1 cellular context compared by ENCODE assay signal in the genomic region with DNA sequence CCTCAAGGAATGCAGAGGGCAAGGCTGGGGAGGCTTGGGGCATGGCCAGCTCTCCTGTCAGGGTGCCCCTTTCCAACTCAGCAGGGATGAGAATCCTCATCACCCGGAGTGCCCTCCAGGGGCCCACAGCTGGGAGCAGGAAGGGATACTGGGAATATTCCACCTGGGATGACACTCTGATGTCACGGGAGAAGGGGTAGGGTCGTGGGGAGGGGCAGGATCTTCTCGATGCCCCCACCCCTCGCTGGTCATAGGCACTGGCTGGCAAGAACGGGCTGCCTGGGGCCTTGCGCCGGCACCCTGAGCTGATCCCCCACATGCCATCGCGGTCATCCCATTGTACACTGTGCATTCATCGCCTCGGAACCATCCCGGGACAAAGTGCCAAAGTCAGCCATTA.
TF ChIP-seq lines count a peak whose summit lies in the region.

No MANE protein-coding gene starts in this region.

TF ChIP-seq in HCT116, 20 proteins besides CTCF, POLR2A, EP300 and RAD21:
- TF ChIP-seq, protein P1, sequence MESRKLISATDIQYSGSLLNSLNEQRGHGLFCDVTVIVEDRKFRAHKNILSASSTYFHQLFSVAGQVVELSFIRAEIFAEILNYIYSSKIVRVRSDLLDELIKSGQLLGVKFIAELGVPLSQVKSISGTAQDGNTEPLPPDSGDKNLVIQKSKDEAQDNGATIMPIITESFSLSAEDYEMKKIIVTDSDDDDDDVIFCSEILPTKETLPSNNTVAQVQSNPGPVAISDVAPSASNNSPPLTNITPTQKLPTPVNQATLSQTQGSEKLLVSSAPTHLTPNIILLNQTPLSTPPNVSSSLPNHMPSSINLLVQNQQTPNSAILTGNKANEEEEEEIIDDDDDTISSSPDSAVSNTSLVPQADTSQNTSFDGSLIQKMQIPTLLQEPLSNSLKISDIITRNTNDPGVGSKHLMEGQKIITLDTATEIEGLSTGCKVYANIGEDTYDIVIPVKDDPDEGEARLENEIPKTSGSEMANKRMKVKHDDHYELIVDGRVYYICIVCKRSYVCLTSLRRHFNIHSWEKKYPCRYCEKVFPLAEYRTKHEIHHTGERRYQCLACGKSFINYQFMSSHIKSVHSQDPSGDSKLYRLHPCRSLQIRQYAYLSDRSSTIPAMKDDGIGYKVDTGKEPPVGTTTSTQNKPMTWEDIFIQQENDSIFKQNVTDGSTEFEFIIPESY (IDR thresholded peaks at IDR 0.05; ENCODE audit: extremely low read depth, insufficient replicate concordance, low read length) = no peak
- TF ChIP-seq EGR1 (IDR thresholded peaks at IDR 0.05; ENCODE audit: low read depth) (no peak), TCF7L2 (IDR thresholded peaks at IDR 0.05; ENCODE audit: borderline replicate concordance, extremely low read depth, insufficient read depth, insufficient read length) (no peak), SRF (IDR thresholded peaks at IDR 0.05; ENCODE audit: low read depth) (no peak), YY1 (IDR thresholded peaks at IDR 0.05; ENCODE audit: extremely low read depth, insufficient replicate concordance, low read depth, low read length) (no peak), SIN3A (IDR thresholded peaks at IDR 0.05; ENCODE audit: low read depth) (no peak), CEBPB (IDR thresholded peaks at IDR 0.05; ENCODE audit: low read depth) (no peak)
- TF ChIP-seq, protein P2, sequence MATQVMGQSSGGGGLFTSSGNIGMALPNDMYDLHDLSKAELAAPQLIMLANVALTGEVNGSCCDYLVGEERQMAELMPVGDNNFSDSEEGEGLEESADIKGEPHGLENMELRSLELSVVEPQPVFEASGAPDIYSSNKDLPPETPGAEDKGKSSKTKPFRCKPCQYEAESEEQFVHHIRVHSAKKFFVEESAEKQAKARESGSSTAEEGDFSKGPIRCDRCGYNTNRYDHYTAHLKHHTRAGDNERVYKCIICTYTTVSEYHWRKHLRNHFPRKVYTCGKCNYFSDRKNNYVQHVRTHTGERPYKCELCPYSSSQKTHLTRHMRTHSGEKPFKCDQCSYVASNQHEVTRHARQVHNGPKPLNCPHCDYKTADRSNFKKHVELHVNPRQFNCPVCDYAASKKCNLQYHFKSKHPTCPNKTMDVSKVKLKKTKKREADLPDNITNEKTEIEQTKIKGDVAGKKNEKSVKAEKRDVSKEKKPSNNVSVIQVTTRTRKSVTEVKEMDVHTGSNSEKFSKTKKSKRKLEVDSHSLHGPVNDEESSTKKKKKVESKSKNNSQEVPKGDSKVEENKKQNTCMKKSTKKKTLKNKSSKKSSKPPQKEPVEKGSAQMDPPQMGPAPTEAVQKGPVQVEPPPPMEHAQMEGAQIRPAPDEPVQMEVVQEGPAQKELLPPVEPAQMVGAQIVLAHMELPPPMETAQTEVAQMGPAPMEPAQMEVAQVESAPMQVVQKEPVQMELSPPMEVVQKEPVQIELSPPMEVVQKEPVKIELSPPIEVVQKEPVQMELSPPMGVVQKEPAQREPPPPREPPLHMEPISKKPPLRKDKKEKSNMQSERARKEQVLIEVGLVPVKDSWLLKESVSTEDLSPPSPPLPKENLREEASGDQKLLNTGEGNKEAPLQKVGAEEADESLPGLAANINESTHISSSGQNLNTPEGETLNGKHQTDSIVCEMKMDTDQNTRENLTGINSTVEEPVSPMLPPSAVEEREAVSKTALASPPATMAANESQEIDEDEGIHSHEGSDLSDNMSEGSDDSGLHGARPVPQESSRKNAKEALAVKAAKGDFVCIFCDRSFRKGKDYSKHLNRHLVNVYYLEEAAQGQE (IDR thresholded peaks at IDR 0.05; ENCODE audit: low read depth) = no peak
